In genomic region chr9:38107405-38107804, GRCh38 we compare ENCODE assay signal across 22 cellular contexts.
"Had no signal": no experiment of that assay in that cellular context is flagged by ENCODE, and none has a peak within 500 bp of the region (broad histone marks: within the 10 kb centered on the region; RNA-seq: fewer than 3 reads in every experiment).

No MANE protein-coding gene starts in this region.

- H3K4me3 ChIP-seq: ascending aorta, coronary artery, gastroesophageal sphincter, heart left ventricle, mucosa of descending colon, right lobe of liver, thoracic aorta had no signal

- DNase-seq: activated CD4-positive, alpha-beta T cell treated with anti-CD3 and anti-CD28 coated beads for 48 hours; activated CD4-positive, CD25-positive, alpha-beta regulatory T cell; activated CD8-positive, alpha-beta memory T cell treated with anti-CD3 and anti-CD28 coated beads, Interleukin-2, amount 50 U/mL, for 4 hours; activated CD8-positive, alpha-beta T cell treated with anti-CD3 and anti-CD28 coated beads, Interleukin-2, amount 10 ng/mL, durations not matched to agents 7 days and 5 days; activated effector memory CD4-positive, alpha-beta T cell treated with Interleukin-2 at 50 U/mL for 16 hours; activated naive CD4-positive, alpha-beta T cell treated with anti-CD3 and anti-CD28 coated beads, Interleukin-2, amount 50 U/mL, for 16 hours; activated T-cell treated with anti-CD3 and anti-CD28 coated beads, Interleukin-2, amount 50 U/mL, for 48 hours; heart left ventricle; left ventricle myocardium superior; mucosa of descending colon; naive B cell; right lobe of liver; stimulated activated CD4-positive, alpha-beta T cell treated with anti-CD3 and anti-CD28 coated beads, Interleukin-4, amount 100 ng/mL, for 4 hours; T-cell; T-helper 9 cell had no signal

- H3K4me1 ChIP-seq: ascending aorta, gastroesophageal sphincter, right lobe of liver had no signal

- H3K9me3 Mint-ChIP-seq: central memory CD8-positive, alpha-beta T cell; neural crest cell; stimulated activated memory B cell treated with anti-CD40 and anti-IgM and Interleukin-4, amounts not matched to agents 10 μg/mL and 1 μg/mL and 100 μg/mL, for 72 hours; T-cell had no signal

- H3K27ac Mint-ChIP-seq: activated CD8-positive, alpha-beta T cell treated with anti-CD3 and anti-CD28 coated beads, Interleukin-2, amount 10 ng/mL, durations not matched to agents 7 days and 5 days; naive B cell; stimulated activated memory B cell treated with anti-CD40 and anti-IgM and Interleukin-4, amounts not matched to agents 10 μg/mL and 1 μg/mL and 100 μg/mL, for 72 hours; T-cell had no signal

- H3K27me3 ChIP-seq: ascending aorta, gastroesophageal sphincter, heart left ventricle, right lobe of liver had no signal

- H3K4me1 Mint-ChIP-seq: central memory CD8-positive, alpha-beta T cell; naive B cell; neural crest cell; stimulated activated memory B cell treated with anti-CD40 and anti-IgM and Interleukin-4, amounts not matched to agents 10 μg/mL and 1 μg/mL and 100 μg/mL, for 72 hours; T-cell had no signal

- H3K36me3 ChIP-seq: ascending aorta, gastroesophageal sphincter, heart left ventricle, right lobe of liver, thoracic aorta had no signal

- H3K27ac ChIP-seq: ascending aorta, coronary artery, gastroesophageal sphincter, heart left ventricle, right lobe of liver, thoracic aorta had no signal

- ATAC-seq: activated CD8-positive, alpha-beta T cell treated with anti-CD3 and anti-CD28 coated beads, Interleukin-2, amount 10 ng/mL, durations not matched to agents 7 days and 5 days; gastroesophageal sphincter; heart left ventricle; left ventricle myocardium superior; mucosa of descending colon; right lobe of liver; T-cell had no signal

- H3K36me3 Mint-ChIP-seq: stimulated activated memory B cell treated with anti-CD40 and anti-IgM and Interleukin-4, amounts not matched to agents 10 μg/mL and 1 μg/mL and 100 μg/mL, for 72 hours; T-cell had no signal

- H3K4me3 Mint-ChIP-seq: activated CD8-positive, alpha-beta T cell treated with anti-CD3 and anti-CD28 coated beads, Interleukin-2, amount 10 ng/mL, durations not matched to agents 7 days and 5 days; central memory CD8-positive, alpha-beta T cell; naive B cell; neural crest cell; stimulated activated memory B cell treated with anti-CD40 and anti-IgM and Interleukin-4, amounts not matched to agents 10 μg/mL and 1 μg/mL and 100 μg/mL, for 72 hours; T-cell had no signal
